8 cellular contexts compared by ENCODE assay signal in genomic region chr3:186534113-186534669, GRCh38. TPM values are rescaled to one million over a fixed set of nuclear protein-coding genes. Genes with fewer than 3 reads are reported as not detected.
DNase-seq lines count a peak whose midpoint lies in the region; ATAC-seq and TF ChIP-seq lines count a peak whose summit lies in the region.

No MANE protein-coding gene starts in this region.

- H3K27ac ChIP-seq in HL-60 (replicated peaks): peak overlapping the region; percentile 82

- ATAC-seq in GM21423 (IDR thresholded peaks at IDR 0.05; ENCODE audit: unreplicated experiment): peak; percentile 85

- H3K4me3 Mint-ChIP-seq in stimulated activated naive CD8-positive, alpha-beta T cell treated with anti-CD3 and anti-CD28 coated beads, Interleukin-15, Interleukin-2, amounts not matched to agents 100 ng/mL and 50 ng/mL, for 24 hours: peak overlapping the region; percentile 69
- H3K4me3 Mint-ChIP-seq in HFFc6: no peak overlapping the region

- peaks cover 7% of the 10 kb centered on the region for H3K36me3 Mint-ChIP-seq in stimulated activated naive CD8-positive, alpha-beta T cell treated with anti-CD3 and anti-CD28 coated beads, Interleukin-15, Interleukin-2, amounts not matched to agents 100 ng/mL and 50 ng/mL, for 24 hours (ENCODE audit: low read depth)
- no peaks in the 10 kb centered on the region for H3K36me3 Mint-ChIP-seq in HFFc6 (ENCODE audit: low read depth)

- H3K27me3 Mint-ChIP-seq in stimulated activated naive CD8-positive, alpha-beta T cell treated with anti-CD3 and anti-CD28 coated beads, Interleukin-15, Interleukin-2, amounts not matched to agents 100 ng/mL and 50 ng/mL, for 24 hours: no peaks in the 10 kb centered on the region
- H3K27me3 Mint-ChIP-seq in HFFc6 (ENCODE audit: insufficient read depth): peaks cover 3% of the 10 kb centered on the region; the same call in 1 of the 2 replicates

- POLR2A ChIA-PET in GM10248 (lab: Yijun Ruan, JAX): interaction anchor here (0.6 to 2.2 kb wide), 7 partner anchors 8 to 269 kb away, joined by 3 to 10 read pairs (median 6); partner anchors contain the start of gene DNAJB11

- DNase-seq in GM10248 (ENCODE audit: extremely low spot score): peak; percentile 64
- DNase-seq in HL-60 (ENCODE audit: low read depth in 1 of 2, low spot score in 1 of 2): peak; percentile 77 to 84
- peak; percentile 17 for DNase-seq in activated T-helper 9 cell treated with anti-CD3 and anti-CD28 coated beads, Interleukin-2, amount 50 U/mL, for 16 hours (ENCODE audit: low read depth)
- DNase-seq in DMS 273 (lab: John Stamatoyannopoulos, UW; ENCODE audit: unreplicated experiment): no peak
- no peak for DNase-seq in HuH-7 (ENCODE audit: low spot score)
- DNase-seq in HFFc6: no peak

- H3K4me1 Mint-ChIP-seq in stimulated activated naive CD8-positive, alpha-beta T cell treated with anti-CD3 and anti-CD28 coated beads, Interleukin-15, Interleukin-2, amounts not matched to agents 100 ng/mL and 50 ng/mL, for 24 hours (ENCODE audit: low read depth): peaks cover 96% of the 10 kb centered on the region
- peaks cover 11% of the 10 kb centered on the region for H3K4me1 Mint-ChIP-seq in HFFc6 (ENCODE audit: low read depth)

- CTCF ChIA-PET in GM10248 (lab: Yijun Ruan, JAX): interaction anchor here (0.9 to 14.2 kb wide), 12 partner anchors 7 to 591 kb away, joined by 3 to 356 read pairs (median 9); partner anchors contain the start of gene ETV5

- TF ChIP-seq CTCF in GM10248 (IDR thresholded peaks at IDR 0.05; ENCODE audit: control extremely low read depth, extremely low read depth, low read depth, missing control alignments) (no peak), HL-60 (IDR thresholded peaks at IDR 0.05; ENCODE audit: insufficient read depth, low read length) (no peak), HFFc6 (IDR thresholded peaks at IDR 0.05) (no peak)

- H3K27me3 ChIP-seq in HL-60 (ENCODE audit: insufficient read depth, poor library complexity, severe bottlenecking): no peaks in the 10 kb centered on the region

- no peaks in the 10 kb centered on the region for H3K9me3 Mint-ChIP-seq in stimulated activated naive CD8-positive, alpha-beta T cell treated with anti-CD3 and anti-CD28 coated beads, Interleukin-15, Interleukin-2, amounts not matched to agents 100 ng/mL and 50 ng/mL, for 24 hours
- H3K9me3 Mint-ChIP-seq in HFFc6: no peaks in the 10 kb centered on the region

- no peak overlapping the region for H3K4me3 ChIP-seq in HL-60 (replicated peaks; ENCODE audit: insufficient read depth, low read length)

- peak overlapping the region; percentile 96 for H3K27ac Mint-ChIP-seq in stimulated activated naive CD8-positive, alpha-beta T cell treated with anti-CD3 and anti-CD28 coated beads, Interleukin-15, Interleukin-2, amounts not matched to agents 100 ng/mL and 50 ng/mL, for 24 hours
- H3K27ac Mint-ChIP-seq in HFFc6: no peak overlapping the region

RNA-seq across cellular contexts. Expression of gene CRYGS, which starts 10.0 kb away (rescaled TPM):
- total RNA-seq in HFFc6 (2021; fragmentation: NEBNext Ultra II Directional; extraction: Animal tissue kit (Norgen Biotek cat#: 25700)): under 1 TPM; 0.34 to 0.87 (median 0.68) TPM

RNA-seq across cellular contexts. Expression of gene TBCCD1, which starts 32.9 kb away (rescaled TPM):
- total RNA-seq in HFFc6 (2021; fragmentation: NEBNext Ultra II Directional; extraction: Animal tissue kit (Norgen Biotek cat#: 25700)): 1 to 10 TPM; 4.8 to 8.0 (median 6.0) TPM

RNA-seq across cellular contexts. Expression of gene DNAJB11, which starts 36.3 kb away (rescaled TPM):
- total RNA-seq in HFFc6 (2021; fragmentation: NEBNext Ultra II Directional; extraction: Animal tissue kit (Norgen Biotek cat#: 25700)): 10 to 100 TPM; 76.8 to 94.0 (median 84.2) TPM

Comparison
In these comparisons a context has a peak if more than half of its experiments do, and no peak if none do; other contexts are left out.
1. DNase-seq: peak in GM10248 (single experiment), HL-60 (2 of 2) and activated T-helper 9 cell treated with anti-CD3 and anti-CD28 coated beads, Interleukin-2, amount 50 U/mL, for 16 hours (single experiment); none in DMS 273 (single experiment), HuH-7 (single experiment) and HFFc6 (single experiment).